In the genomic region with DNA sequence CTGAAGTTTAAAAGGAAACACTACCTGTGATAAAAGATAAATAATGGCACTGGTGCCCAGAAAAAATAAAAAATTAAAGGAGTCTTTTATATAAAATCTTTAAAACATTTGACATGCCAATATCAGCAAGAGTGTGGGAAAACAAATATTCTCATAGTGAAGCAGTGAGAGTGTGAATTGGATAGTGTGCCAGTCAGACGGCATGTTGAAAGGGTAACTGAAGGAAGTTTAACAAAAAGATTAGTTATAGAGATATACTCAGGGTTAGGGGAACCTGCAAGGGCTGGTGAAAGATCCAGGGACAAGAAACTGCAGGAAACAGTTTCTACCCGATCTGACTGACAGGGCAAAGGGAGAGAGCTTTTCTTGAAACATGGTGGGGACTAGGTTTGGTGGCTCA, we compare ENCODE assay signal across 1 cellular context.
TF ChIP-seq lines count a peak whose summit lies in the region.

No MANE protein-coding gene starts in this region.

TF ChIP-seq in K562, 482 proteins besides CTCF, POLR2A, EP300 and RAD21:
- TF ChIP-seq BRCA1 (IDR thresholded peaks at IDR 0.05) (no peak), BRCA1 (CRISPR knock-in tag; IDR thresholded peaks at IDR 0.05) (no peak), SREBF2 (CRISPR knock-in tag; IDR thresholded peaks at IDR 0.05) (no peak), THRAP3 (IDR thresholded peaks at IDR 0.05; ENCODE audit: borderline replicate concordance) (no peak), CHD4 (IDR thresholded peaks at IDR 0.05; ENCODE audit: insufficient read depth, insufficient replicate concordance, low read depth, low read length, poor library complexity, severe bottlenecking) (no peak), POLR2H (tag; IDR thresholded peaks at IDR 0.05; ENCODE audit: low read depth) (no peak), SP1 (CRISPR knock-in tag; IDR thresholded peaks at IDR 0.05) (no peak), NFYB (IDR thresholded peaks at IDR 0.05; ENCODE audit: extremely low read depth, insufficient read length) (no peak), XRCC3 (IDR thresholded peaks at IDR 0.05) (no peak), TAF9B (IDR thresholded peaks at IDR 0.05; ENCODE audit: partially characterized antibody) (no peak), E2F8 (IDR thresholded peaks at IDR 0.05; ENCODE audit: low read depth, partially characterized antibody) (no peak), ELF4 (CRISPR knock-in tag; IDR thresholded peaks at IDR 0.05) (no peak), PRPF4 (IDR thresholded peaks at IDR 0.05; ENCODE audit: insufficient read depth, low read depth, low read length, poor library complexity, severe bottlenecking) (no peak), NFXL1 (CRISPR knock-in tag; IDR thresholded peaks at IDR 0.05) (no peak)
- TF ChIP-seq, protein P1, sequence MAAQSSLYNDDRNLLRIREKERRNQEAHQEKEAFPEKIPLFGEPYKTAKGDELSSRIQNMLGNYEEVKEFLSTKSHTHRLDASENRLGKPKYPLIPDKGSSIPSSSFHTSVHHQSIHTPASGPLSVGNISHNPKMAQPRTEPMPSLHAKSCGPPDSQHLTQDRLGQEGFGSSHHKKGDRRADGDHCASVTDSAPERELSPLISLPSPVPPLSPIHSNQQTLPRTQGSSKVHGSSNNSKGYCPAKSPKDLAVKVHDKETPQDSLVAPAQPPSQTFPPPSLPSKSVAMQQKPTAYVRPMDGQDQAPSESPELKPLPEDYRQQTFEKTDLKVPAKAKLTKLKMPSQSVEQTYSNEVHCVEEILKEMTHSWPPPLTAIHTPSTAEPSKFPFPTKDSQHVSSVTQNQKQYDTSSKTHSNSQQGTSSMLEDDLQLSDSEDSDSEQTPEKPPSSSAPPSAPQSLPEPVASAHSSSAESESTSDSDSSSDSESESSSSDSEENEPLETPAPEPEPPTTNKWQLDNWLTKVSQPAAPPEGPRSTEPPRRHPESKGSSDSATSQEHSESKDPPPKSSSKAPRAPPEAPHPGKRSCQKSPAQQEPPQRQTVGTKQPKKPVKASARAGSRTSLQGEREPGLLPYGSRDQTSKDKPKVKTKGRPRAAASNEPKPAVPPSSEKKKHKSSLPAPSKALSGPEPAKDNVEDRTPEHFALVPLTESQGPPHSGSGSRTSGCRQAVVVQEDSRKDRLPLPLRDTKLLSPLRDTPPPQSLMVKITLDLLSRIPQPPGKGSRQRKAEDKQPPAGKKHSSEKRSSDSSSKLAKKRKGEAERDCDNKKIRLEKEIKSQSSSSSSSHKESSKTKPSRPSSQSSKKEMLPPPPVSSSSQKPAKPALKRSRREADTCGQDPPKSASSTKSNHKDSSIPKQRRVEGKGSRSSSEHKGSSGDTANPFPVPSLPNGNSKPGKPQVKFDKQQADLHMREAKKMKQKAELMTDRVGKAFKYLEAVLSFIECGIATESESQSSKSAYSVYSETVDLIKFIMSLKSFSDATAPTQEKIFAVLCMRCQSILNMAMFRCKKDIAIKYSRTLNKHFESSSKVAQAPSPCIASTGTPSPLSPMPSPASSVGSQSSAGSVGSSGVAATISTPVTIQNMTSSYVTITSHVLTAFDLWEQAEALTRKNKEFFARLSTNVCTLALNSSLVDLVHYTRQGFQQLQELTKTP (IDR thresholded peaks at IDR 0.05; ENCODE audit: low read depth in 1 of 2, partially characterized antibody in 2 of 2) = no peak
- TF ChIP-seq, protein P2, sequence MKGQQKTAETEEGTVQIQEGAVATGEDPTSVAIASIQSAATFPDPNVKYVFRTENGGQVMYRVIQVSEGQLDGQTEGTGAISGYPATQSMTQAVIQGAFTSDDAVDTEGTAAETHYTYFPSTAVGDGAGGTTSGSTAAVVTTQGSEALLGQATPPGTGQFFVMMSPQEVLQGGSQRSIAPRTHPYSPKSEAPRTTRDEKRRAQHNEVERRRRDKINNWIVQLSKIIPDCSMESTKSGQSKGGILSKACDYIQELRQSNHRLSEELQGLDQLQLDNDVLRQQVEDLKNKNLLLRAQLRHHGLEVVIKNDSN (CRISPR knock-in tag; IDR thresholded peaks at IDR 0.05) = no peak
- TF ChIP-seq, protein P3, sequence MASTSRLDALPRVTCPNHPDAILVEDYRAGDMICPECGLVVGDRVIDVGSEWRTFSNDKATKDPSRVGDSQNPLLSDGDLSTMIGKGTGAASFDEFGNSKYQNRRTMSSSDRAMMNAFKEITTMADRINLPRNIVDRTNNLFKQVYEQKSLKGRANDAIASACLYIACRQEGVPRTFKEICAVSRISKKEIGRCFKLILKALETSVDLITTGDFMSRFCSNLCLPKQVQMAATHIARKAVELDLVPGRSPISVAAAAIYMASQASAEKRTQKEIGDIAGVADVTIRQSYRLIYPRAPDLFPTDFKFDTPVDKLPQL (IDR thresholded peaks at IDR 0.05; ENCODE audit: extremely low read depth, insufficient read length) = no peak
- TF ChIP-seq, protein P4, sequence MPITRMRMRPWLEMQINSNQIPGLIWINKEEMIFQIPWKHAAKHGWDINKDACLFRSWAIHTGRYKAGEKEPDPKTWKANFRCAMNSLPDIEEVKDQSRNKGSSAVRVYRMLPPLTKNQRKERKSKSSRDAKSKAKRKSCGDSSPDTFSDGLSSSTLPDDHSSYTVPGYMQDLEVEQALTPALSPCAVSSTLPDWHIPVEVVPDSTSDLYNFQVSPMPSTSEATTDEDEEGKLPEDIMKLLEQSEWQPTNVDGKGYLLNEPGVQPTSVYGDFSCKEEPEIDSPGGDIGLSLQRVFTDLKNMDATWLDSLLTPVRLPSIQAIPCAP (CRISPR knock-in tag; IDR thresholded peaks at IDR 0.05; ENCODE audit: borderline replicate concordance) = no peak
- TF ChIP-seq, protein P5, sequence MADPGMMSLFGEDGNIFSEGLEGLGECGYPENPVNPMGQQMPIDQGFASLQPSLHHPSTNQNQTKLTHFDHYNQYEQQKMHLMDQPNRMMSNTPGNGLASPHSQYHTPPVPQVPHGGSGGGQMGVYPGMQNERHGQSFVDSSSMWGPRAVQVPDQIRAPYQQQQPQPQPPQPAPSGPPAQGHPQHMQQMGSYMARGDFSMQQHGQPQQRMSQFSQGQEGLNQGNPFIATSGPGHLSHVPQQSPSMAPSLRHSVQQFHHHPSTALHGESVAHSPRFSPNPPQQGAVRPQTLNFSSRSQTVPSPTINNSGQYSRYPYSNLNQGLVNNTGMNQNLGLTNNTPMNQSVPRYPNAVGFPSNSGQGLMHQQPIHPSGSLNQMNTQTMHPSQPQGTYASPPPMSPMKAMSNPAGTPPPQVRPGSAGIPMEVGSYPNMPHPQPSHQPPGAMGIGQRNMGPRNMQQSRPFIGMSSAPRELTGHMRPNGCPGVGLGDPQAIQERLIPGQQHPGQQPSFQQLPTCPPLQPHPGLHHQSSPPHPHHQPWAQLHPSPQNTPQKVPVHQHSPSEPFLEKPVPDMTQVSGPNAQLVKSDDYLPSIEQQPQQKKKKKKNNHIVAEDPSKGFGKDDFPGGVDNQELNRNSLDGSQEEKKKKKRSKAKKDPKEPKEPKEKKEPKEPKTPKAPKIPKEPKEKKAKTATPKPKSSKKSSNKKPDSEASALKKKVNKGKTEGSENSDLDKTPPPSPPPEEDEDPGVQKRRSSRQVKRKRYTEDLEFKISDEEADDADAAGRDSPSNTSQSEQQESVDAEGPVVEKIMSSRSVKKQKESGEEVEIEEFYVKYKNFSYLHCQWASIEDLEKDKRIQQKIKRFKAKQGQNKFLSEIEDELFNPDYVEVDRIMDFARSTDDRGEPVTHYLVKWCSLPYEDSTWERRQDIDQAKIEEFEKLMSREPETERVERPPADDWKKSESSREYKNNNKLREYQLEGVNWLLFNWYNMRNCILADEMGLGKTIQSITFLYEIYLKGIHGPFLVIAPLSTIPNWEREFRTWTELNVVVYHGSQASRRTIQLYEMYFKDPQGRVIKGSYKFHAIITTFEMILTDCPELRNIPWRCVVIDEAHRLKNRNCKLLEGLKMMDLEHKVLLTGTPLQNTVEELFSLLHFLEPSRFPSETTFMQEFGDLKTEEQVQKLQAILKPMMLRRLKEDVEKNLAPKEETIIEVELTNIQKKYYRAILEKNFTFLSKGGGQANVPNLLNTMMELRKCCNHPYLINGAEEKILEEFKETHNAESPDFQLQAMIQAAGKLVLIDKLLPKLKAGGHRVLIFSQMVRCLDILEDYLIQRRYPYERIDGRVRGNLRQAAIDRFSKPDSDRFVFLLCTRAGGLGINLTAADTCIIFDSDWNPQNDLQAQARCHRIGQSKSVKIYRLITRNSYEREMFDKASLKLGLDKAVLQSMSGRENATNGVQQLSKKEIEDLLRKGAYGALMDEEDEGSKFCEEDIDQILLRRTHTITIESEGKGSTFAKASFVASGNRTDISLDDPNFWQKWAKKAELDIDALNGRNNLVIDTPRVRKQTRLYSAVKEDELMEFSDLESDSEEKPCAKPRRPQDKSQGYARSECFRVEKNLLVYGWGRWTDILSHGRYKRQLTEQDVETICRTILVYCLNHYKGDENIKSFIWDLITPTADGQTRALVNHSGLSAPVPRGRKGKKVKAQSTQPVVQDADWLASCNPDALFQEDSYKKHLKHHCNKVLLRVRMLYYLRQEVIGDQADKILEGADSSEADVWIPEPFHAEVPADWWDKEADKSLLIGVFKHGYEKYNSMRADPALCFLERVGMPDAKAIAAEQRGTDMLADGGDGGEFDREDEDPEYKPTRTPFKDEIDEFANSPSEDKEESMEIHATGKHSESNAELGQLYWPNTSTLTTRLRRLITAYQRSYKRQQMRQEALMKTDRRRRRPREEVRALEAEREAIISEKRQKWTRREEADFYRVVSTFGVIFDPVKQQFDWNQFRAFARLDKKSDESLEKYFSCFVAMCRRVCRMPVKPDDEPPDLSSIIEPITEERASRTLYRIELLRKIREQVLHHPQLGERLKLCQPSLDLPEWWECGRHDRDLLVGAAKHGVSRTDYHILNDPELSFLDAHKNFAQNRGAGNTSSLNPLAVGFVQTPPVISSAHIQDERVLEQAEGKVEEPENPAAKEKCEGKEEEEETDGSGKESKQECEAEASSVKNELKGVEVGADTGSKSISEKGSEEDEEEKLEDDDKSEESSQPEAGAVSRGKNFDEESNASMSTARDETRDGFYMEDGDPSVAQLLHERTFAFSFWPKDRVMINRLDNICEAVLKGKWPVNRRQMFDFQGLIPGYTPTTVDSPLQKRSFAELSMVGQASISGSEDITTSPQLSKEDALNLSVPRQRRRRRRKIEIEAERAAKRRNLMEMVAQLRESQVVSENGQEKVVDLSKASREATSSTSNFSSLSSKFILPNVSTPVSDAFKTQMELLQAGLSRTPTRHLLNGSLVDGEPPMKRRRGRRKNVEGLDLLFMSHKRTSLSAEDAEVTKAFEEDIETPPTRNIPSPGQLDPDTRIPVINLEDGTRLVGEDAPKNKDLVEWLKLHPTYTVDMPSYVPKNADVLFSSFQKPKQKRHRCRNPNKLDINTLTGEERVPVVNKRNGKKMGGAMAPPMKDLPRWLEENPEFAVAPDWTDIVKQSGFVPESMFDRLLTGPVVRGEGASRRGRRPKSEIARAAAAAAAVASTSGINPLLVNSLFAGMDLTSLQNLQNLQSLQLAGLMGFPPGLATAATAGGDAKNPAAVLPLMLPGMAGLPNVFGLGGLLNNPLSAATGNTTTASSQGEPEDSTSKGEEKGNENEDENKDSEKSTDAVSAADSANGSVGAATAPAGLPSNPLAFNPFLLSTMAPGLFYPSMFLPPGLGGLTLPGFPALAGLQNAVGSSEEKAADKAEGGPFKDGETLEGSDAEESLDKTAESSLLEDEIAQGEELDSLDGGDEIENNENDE (IDR thresholded peaks at IDR 0.05; ENCODE audit: low read depth, low read length) = no peak
